21 cellular contexts compared by ENCODE assay signal in the genomic region with DNA sequence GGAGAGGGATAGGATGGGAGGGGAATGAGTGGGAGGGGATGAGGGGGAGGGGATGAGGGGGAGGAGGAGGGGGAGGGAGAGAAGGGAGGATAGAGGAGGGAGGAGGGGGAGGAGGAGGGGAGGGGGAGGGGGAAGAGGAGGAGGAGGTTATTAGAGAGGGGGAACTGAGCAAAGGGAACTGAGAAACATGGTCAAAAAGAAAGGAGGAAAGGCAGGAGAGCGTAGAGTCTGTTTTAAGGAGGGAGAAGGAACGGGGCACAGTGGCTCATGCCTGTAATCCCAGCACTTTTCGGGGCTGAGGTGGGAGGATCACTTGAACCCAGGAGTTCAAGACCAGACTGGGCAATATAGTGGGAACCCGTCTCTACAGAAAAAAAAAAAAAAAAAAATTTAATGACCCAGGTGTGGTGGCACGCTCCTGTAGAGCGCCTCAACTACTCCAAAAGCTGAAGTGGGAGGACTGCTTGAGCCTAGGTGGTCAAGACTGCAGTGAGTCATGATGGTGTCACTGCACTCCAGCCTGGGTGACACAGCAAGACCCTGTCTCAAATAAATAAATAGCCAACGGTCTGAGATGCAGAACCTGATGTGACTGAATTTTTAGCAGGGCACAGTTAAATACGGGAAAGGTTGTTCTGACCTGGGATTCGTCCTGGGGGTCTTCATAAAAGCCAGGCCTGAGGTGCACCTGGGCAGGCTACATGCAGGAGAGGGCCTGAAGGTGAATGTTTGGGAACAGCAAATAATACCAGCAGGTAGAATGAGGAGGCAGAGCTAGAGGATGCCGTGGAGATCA. TPM values are rescaled to one million over a fixed set of nuclear protein-coding genes. Genes with fewer than 3 reads are reported as not detected.
DNase-seq lines count a peak whose midpoint lies in the region; ATAC-seq, FAIRE-seq and TF ChIP-seq lines count a peak whose summit lies in the region.
"Had no signal": no experiment of that assay in that cellular context is flagged by ENCODE, and none has a peak within 500 bp of the region (broad histone marks: within the 10 kb centered on the region; RNA-seq: fewer than 3 reads in every experiment).

No MANE protein-coding gene starts in this region.

- H3K4me1 Mint-ChIP-seq in astrocyte (ENCODE audit: low read depth, unreplicated experiment) (peaks cover 4% of the 10 kb centered on the region), neural crest cell (no peaks in the 10 kb centered on the region)

- ATAC-seq in GM18870 (IDR thresholded peaks at IDR 0.05; ENCODE audit: unreplicated experiment), result no peak

- no peak for TF ChIP-seq EP300 in SK-N-SH (IDR thresholded peaks at IDR 0.05; ENCODE audit: borderline replicate concordance in 1 of 2, low read depth in 1 of 2, low read length in 1 of 2)

- 69% methylated on average over 10 of the region's 10 CpGs for WGBS in SK-N-SH (ENCODE audit: low lambda C conversion rate)

- TF ChIP-seq CTCF in astrocyte (IDR thresholded peaks at IDR 0.05; ENCODE audit: insufficient read depth, low read depth, low read length), result no peak
- no peak for TF ChIP-seq CTCF in neural crest cell (conservative IDR thresholded peaks at IDR 0.05)
- TF ChIP-seq CTCF in SK-N-SH (IDR thresholded peaks at IDR 0.05), result no peak

- H3K4me3 Mint-ChIP-seq in astrocyte (ENCODE audit: unreplicated experiment) (no peak overlapping the region), neural crest cell (peak overlapping the region; percentile 4)

- H3K9ac ChIP-seq in astrocyte (ENCODE audit: low read length) (no peak overlapping the region), SK-N-SH (no peak overlapping the region)
- H3K9ac ChIP-seq: KMS-11 had no signal

- POLR2A ChIA-PET in SK-N-SH (lab: Yijun Ruan, JAX), result no interaction called here

- H3K27ac ChIP-seq in astrocyte (ENCODE audit: low read depth, low read length), result no peak overlapping the region
- no peak overlapping the region for H3K27ac ChIP-seq in SK-N-SH (ENCODE audit: low read depth in 2 of 2, low read length in 1 of 2)
- H3K27ac ChIP-seq: C4-2B, coronary artery, KMS-11, thoracic aorta had no signal

- no peaks in the 10 kb centered on the region for H3K9me2 ChIP-seq in SK-N-SH

- H4K20me1 ChIP-seq in astrocyte (ENCODE audit: insufficient read depth, low read length) (no peaks in the 10 kb centered on the region), SK-N-SH (ENCODE audit: insufficient read depth) (no peaks in the 10 kb centered on the region)

- no peak overlapping the region for H3K27ac Mint-ChIP-seq in astrocyte (ENCODE audit: unreplicated experiment)
- no peak overlapping the region for H3K27ac Mint-ChIP-seq in neural crest cell (ENCODE audit: unreplicated experiment)

- no peak for TF ChIP-seq RAD21 in SK-N-SH (IDR thresholded peaks at IDR 0.05; ENCODE audit: low read length)

- no peaks in the 10 kb centered on the region for H3F3A ChIP-seq in SK-N-SH (replicated peaks; ENCODE audit: insufficient read depth)

- H3K4me3 ChIP-seq in astrocyte (ENCODE audit: insufficient read depth, low read depth, low read length) (no peak overlapping the region), SK-N-SH (ENCODE audit: low read depth in 2 of 2, low read length in 1 of 2) (no peak overlapping the region)
- H3K4me3 ChIP-seq: coronary artery, thoracic aorta had no signal

- H3K36me3 ChIP-seq in astrocyte (ENCODE audit: insufficient read depth, low read length) (no peaks in the 10 kb centered on the region), SK-N-SH (replicated peaks in 1 of 2; ENCODE audit: control insufficient read depth in 1 of 2, insufficient read depth in 2 of 2, low read length in 1 of 2) (no peaks in the 10 kb centered on the region)
- H3K36me3 ChIP-seq: thoracic aorta had no signal

- H3K79me2 ChIP-seq in astrocyte (ENCODE audit: insufficient read depth, low read length), result no peaks in the 10 kb centered on the region
- H3K79me2 ChIP-seq in SK-N-SH (ENCODE audit: insufficient read depth), result no peaks in the 10 kb centered on the region

- H3K36me3 Mint-ChIP-seq in astrocyte (ENCODE audit: low read depth, unreplicated experiment) (peaks cover 5% of the 10 kb centered on the region), neural crest cell (ENCODE audit: low read depth) (no peaks in the 10 kb centered on the region)

- H3K27me3 ChIP-seq in astrocyte (ENCODE audit: insufficient read depth, low read length), result peaks cover 8% of the 10 kb centered on the region
- no peaks in the 10 kb centered on the region for H3K27me3 ChIP-seq in SK-N-SH (ENCODE audit: insufficient read depth)

- no peak for FAIRE-seq in astrocyte (lab: Jason Lieb, UNC)

- in situ Hi-C loops in G401 (cut with HindIII; ENCODE audit: low sequenced_read_pairs), result no loop called here

- H3K4me2 ChIP-seq in astrocyte (ENCODE audit: low read length) (peak overlapping the region; percentile 38), SK-N-SH (no peak overlapping the region)
- H3K4me2 ChIP-seq: KMS-11 had no signal

- CTCF ChIA-PET in SK-N-SH (lab: Yijun Ruan, JAX), result interaction anchor here (0.7 to 5.5 kb wide), 12 partner anchors 19 to 304 kb away, joined by 3 to 77 read pairs (median 10); no protein-coding TSS in a partner anchor

- H2AFZ ChIP-seq in astrocyte (ENCODE audit: low read depth, low read length), result no peak overlapping the region
- H2AFZ ChIP-seq in SK-N-SH (ENCODE audit: low read depth), result no peak overlapping the region

- H3K4me1 ChIP-seq in astrocyte (ENCODE audit: insufficient read depth, low read length) (peaks cover 8% of the 10 kb centered on the region), SK-N-SH (ENCODE audit: control insufficient read depth in 1 of 2, insufficient read depth in 2 of 2, low read depth in 1 of 2, low read length in 1 of 2) (peaks cover 0 to 3% of the 10 kb centered on the region in 2 experiments; a peak in 1 of 4 replicates)

- H3K27me3 Mint-ChIP-seq in astrocyte (ENCODE audit: low read depth, unreplicated experiment), result peaks cover 32% of the 10 kb centered on the region
- H3K27me3 Mint-ChIP-seq in neural crest cell (ENCODE audit: low read depth), result peaks cover 56% of the 10 kb centered on the region

- H3K9me3 ChIP-seq in astrocyte (ENCODE audit: insufficient read depth, low read depth, low read length) (peaks cover 3% of the 10 kb centered on the region), SK-N-SH (no peaks in the 10 kb centered on the region)
- H3K9me3 ChIP-seq: thoracic aorta had no signal

- H3K9me3 Mint-ChIP-seq in astrocyte (ENCODE audit: unreplicated experiment) (peaks cover 13% of the 10 kb centered on the region), neural crest cell (no peaks in the 10 kb centered on the region)

- DNase-seq in EH (ENCODE audit: low read depth), result peak; percentile 11
- peak; percentile 64 for DNase-seq in MV-4-11 (lab: John Stamatoyannopoulos, UW)
- DNase-seq in astrocyte (ENCODE audit: low read depth), result no peak
- no peak for DNase-seq in neural crest cell (ENCODE audit: low read depth, low spot score)
- no peak for DNase-seq in SK-N-SH
- DNase-seq in G401 (ENCODE audit: low spot score), result no peak
- DNase-seq in NCI-H82 treated with DMSO at 0.1 percent for 48 hours (lab: John Stamatoyannopoulos, UW; ENCODE audit: unreplicated experiment), result no peak
- DNase-seq: activated effector memory CD4-positive, alpha-beta T cell treated with anti-CD3 and anti-CD28 coated beads, Interleukin-2, amount 50 U/mL, for 16 hours; aorta; mammary epithelial cell; NCI-H1436 treated with DMSO at 0.1 percent for 48 hours; NCI-H345; right cardiac atrium had no signal

TF ChIP-seq in SK-N-SH, 30 proteins besides CTCF, POLR2A, EP300 and RAD21 (continues in another document):
- no peak for TF ChIP-seq FOSL2 (IDR thresholded peaks at IDR 0.05; ENCODE audit: borderline replicate concordance, low read depth)
- no peak for TF ChIP-seq RFX5 (IDR thresholded peaks at IDR 0.05; ENCODE audit: low read length)
- TF ChIP-seq, protein P1, sequence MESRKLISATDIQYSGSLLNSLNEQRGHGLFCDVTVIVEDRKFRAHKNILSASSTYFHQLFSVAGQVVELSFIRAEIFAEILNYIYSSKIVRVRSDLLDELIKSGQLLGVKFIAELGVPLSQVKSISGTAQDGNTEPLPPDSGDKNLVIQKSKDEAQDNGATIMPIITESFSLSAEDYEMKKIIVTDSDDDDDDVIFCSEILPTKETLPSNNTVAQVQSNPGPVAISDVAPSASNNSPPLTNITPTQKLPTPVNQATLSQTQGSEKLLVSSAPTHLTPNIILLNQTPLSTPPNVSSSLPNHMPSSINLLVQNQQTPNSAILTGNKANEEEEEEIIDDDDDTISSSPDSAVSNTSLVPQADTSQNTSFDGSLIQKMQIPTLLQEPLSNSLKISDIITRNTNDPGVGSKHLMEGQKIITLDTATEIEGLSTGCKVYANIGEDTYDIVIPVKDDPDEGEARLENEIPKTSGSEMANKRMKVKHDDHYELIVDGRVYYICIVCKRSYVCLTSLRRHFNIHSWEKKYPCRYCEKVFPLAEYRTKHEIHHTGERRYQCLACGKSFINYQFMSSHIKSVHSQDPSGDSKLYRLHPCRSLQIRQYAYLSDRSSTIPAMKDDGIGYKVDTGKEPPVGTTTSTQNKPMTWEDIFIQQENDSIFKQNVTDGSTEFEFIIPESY (IDR thresholded peaks at IDR 0.05; ENCODE audit: borderline replicate concordance, low read depth), result no peak
- TF ChIP-seq, protein P2, sequence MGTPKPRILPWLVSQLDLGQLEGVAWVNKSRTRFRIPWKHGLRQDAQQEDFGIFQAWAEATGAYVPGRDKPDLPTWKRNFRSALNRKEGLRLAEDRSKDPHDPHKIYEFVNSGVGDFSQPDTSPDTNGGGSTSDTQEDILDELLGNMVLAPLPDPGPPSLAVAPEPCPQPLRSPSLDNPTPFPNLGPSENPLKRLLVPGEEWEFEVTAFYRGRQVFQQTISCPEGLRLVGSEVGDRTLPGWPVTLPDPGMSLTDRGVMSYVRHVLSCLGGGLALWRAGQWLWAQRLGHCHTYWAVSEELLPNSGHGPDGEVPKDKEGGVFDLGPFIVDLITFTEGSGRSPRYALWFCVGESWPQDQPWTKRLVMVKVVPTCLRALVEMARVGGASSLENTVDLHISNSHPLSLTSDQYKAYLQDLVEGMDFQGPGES (IDR thresholded peaks at IDR 0.05; ENCODE audit: low read depth, low read length), result no peak
- TF ChIP-seq NFIC (IDR thresholded peaks at IDR 0.05; ENCODE audit: borderline replicate concordance), result no peak
- TF ChIP-seq ELF1 (IDR thresholded peaks at IDR 0.05), result no peak

RNA-seq across cellular contexts. Expression of a gene that starts 4.0 kb away (rescaled TPM):
- total RNA-seq in astrocyte (not detected in 2 replicates), neural crest cell (not detected in 2 replicates)
- polyA plus RNA-seq in SK-N-SH (2012; rRNA removed), result not detected in 2 replicates
- polyA plus RNA-seq in SK-N-SH (2012; cell fraction: cytosol; rRNA removed), result not detected in 2 replicates
- polyA plus RNA-seq in SK-N-SH (2012; cell fraction: nucleus; rRNA removed), result 0.04 TPM in 1 of 2 replicates, not detected in the other
- not detected in 2 replicates for total RNA-seq in G401 (2014; rRNA removed; shearing (Covaris generic))
- total RNA-seq: activated CD8-positive, alpha-beta memory T cell treated with anti-CD3 and anti-CD28 coated beads for 36 hours; aorta; glomerular endothelial cell; mammary epithelial cell; right cardiac atrium had no signal
- polyA plus RNA-seq: aorta, mammary epithelial cell, neural cell, right cardiac atrium had no signal

RNA-seq across cellular contexts. Expression of a gene that starts 28.5 kb away (rescaled TPM):
- total RNA-seq in astrocyte (13.1 and 17.4 TPM in 2 replicates), neural crest cell (25.8 and 26.2 TPM in 2 replicates)
- polyA plus RNA-seq in SK-N-SH (2012; rRNA removed), result 31.6 and 33.1 TPM in 2 replicates
- polyA plus RNA-seq in SK-N-SH (2012; cell fraction: cytosol; rRNA removed), result 10.2 and 17.6 TPM in 2 replicates
- 71.6 and 84.7 TPM in 2 replicates for polyA plus RNA-seq in SK-N-SH (2012; cell fraction: nucleus; rRNA removed)
- total RNA-seq in G401 (2014; rRNA removed; shearing (Covaris generic)), result 5.6 and 11.1 TPM in 2 replicates

Comparison
In these comparisons a context has a peak if more than half of its experiments do, and no peak if none do; other contexts are left out.
1. DNase-seq: peak in EH (single experiment) and MV-4-11 (single experiment); none in astrocyte (single experiment), neural crest cell (single experiment), SK-N-SH (single experiment), G401 (single experiment) and NCI-H82 treated with DMSO at 0.1 percent for 48 hours (single experiment).